Comparison of ENCODE assay signal across 15 cellular contexts in the genomic region with DNA sequence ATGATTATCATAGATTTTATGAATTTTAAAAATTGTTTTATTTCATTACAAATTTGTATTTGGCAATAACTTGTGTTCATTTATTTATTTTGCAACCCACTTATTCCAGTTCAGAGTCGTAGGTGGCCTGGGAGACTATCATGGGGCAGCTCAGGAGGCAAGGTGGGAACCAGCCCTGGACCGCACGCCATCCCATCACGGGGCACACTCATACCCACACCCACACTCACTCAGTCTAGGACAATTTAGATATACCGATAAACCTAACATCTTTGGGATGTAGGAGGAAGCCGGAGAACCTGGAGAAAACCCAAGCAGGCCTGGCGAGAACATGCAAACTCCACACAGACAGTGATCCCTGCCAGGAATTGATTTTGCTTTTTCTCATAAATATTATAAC.
A peak's percentile ranks its signal among the peaks of the same experiment; 100 is the strongest.
DNase-seq lines count a peak whose midpoint lies in the region; ATAC-seq and TF ChIP-seq lines count a peak whose summit lies in the region.
"Had no signal": no experiment of that assay in that cellular context is flagged by ENCODE, and none has a peak within 500 bp of the region (broad histone marks: within the 10 kb centered on the region; RNA-seq: fewer than 3 reads in every experiment).

No MANE protein-coding gene starts in this region.

- DNase-seq in left ventricle myocardium superior (no peak), right atrium auricular region (ENCODE audit: low spot score) (no peak), LNCaP clone FGC (ENCODE audit: low read depth) (peak; percentile 18), fibroblast of the aortic adventitia (ENCODE audit: low read depth) (peak; percentile 7), MM.1S (no peak)
- DNase-seq: 8988T; CD4-positive, alpha-beta memory T cell; DMS153; DND-41; EL; HCEC 1CT had no signal

- no peak overlapping the region for H3K4me2 ChIP-seq in MM.1S (ENCODE audit: low read depth, low read length)
- H3K4me2 ChIP-seq: BLaER1 had no signal

- peaks cover 23% of the 10 kb centered on the region for H3F3A ChIP-seq in MM.1S (ENCODE audit: insufficient read depth, low read length)

- H3K27ac ChIP-seq in right atrium auricular region, result no peak overlapping the region
- no peak overlapping the region for H3K27ac ChIP-seq in MM.1S (ENCODE audit: low read length)
- H3K27ac ChIP-seq: BLaER1 had no signal

- no peaks in the 10 kb centered on the region for H4K20me1 ChIP-seq in MM.1S (ENCODE audit: insufficient read depth, low read length)
- H4K20me1 ChIP-seq: BLaER1 had no signal

- ATAC-seq in left ventricle myocardium superior (peak; percentile 18), GM19023 (IDR thresholded peaks at IDR 0.05; ENCODE audit: unreplicated experiment) (no peak), GM19395 (IDR thresholded peaks at IDR 0.05; ENCODE audit: unreplicated experiment) (no peak)
- ATAC-seq: GM12878 had no signal

- H3K9me2 ChIP-seq in MM.1S (replicated peaks; ENCODE audit: insufficient read depth, low read length), result no peaks in the 10 kb centered on the region

- no peak overlapping the region for H2AFZ ChIP-seq in MM.1S (ENCODE audit: low read length)

- no peak for TF ChIP-seq CTCF in right atrium auricular region (IDR thresholded peaks at IDR 0.05)
- no peak for TF ChIP-seq CTCF in LNCaP clone FGC (IDR thresholded peaks at IDR 0.05; ENCODE audit: control insufficient read depth, extremely low read depth, insufficient read depth)
- no peak for TF ChIP-seq CTCF in fibroblast of the aortic adventitia (IDR thresholded peaks at IDR 0.05; ENCODE audit: insufficient read depth, low read length)
- TF ChIP-seq CTCF in MM.1S (IDR thresholded peaks at IDR 0.05; ENCODE audit: low read length), result no peak

- no peaks in the 10 kb centered on the region for H3K4me1 ChIP-seq in right atrium auricular region
- H3K4me1 ChIP-seq in MM.1S (ENCODE audit: low read length), result peaks cover 16% of the 10 kb centered on the region

- H3K4me3 ChIP-seq in right atrium auricular region, result no peak overlapping the region
- no peak overlapping the region for H3K4me3 ChIP-seq in LNCaP clone FGC (ENCODE audit: low read depth, low read length)
- H3K4me3 ChIP-seq in fibroblast of the aortic adventitia (ENCODE audit: low read depth, low read length), result no peak overlapping the region
- no peak overlapping the region for H3K4me3 ChIP-seq in MM.1S (ENCODE audit: low read length)
- H3K4me3 ChIP-seq: BLaER1, GM12878 had no signal

- H3K9me3 ChIP-seq in right atrium auricular region, result no peaks in the 10 kb centered on the region
- no peaks in the 10 kb centered on the region for H3K9me3 ChIP-seq in MM.1S (replicated peaks; ENCODE audit: insufficient read depth, low read length)

- H3K36me3 ChIP-seq in right atrium auricular region, result no peaks in the 10 kb centered on the region
- no peaks in the 10 kb centered on the region for H3K36me3 ChIP-seq in MM.1S (replicated peaks; ENCODE audit: insufficient read depth, low read length)
- H3K36me3 ChIP-seq: BLaER1 had no signal

- no peaks in the 10 kb centered on the region for H3K27me3 ChIP-seq in right atrium auricular region
- H3K27me3 ChIP-seq in MM.1S (replicated peaks; ENCODE audit: insufficient read depth, low read length), result no peaks in the 10 kb centered on the region
- H3K27me3 ChIP-seq: BLaER1 had no signal

- no peak overlapping the region for H3K9ac ChIP-seq in MM.1S (ENCODE audit: low read length)
- H3K9ac ChIP-seq: BLaER1 had no signal

- no peaks in the 10 kb centered on the region for H3K79me2 ChIP-seq in MM.1S (ENCODE audit: low read length)

- intact Hi-C loops in left ventricle myocardium superior (cut with micrococcal nuclease), result loop anchor here (2.0 kb wide), 1 partner anchor 34 kb away; no protein-coding TSS in a partner anchor

Comparison
In these comparisons a context has a peak if more than half of its experiments do, and no peak if none do; other contexts are left out.
1. DNase-seq: peak in LNCaP clone FGC (single experiment) and fibroblast of the aortic adventitia (single experiment); none in left ventricle myocardium superior (single experiment), right atrium auricular region (single experiment) and MM.1S (single experiment).